8 cellular contexts compared by ENCODE assay signal in the genomic region with DNA sequence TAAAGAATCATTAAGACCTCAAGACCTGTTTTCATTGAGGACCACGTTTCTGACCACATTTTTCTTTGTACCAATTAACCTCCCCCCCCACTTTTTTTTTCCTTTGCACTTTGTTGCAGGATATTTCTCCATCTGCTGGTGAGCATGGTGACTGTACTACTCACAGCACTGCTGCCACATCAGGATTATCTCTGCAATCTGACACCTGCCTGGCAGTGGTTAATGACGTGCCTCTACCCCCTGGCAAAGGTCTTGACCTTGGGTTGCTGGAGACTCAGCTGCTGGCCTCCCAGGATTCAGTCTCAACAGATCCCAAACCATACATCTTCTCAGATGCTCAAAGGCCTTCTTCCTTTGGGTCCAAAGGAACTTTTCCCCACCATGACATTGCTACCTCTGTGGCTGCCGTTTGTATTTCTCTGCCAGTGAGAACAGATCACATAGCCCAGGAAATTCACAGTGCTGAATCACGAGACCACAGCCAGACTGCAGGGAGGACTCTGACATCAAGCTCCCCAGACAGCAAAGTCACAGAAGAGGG. TPM values are rescaled to one million over a fixed set of nuclear protein-coding genes. Genes with fewer than 3 reads are reported as not detected.
DNase-seq lines count a peak whose midpoint lies in the region; ATAC-seq and TF ChIP-seq lines count a peak whose summit lies in the region.

No MANE protein-coding gene starts in this region.

- no peak overlapping the region for H2BK12ac ChIP-seq in mesenchymal stem cell (ENCODE audit: low read length in 2 of 2)

- H3K36me3 ChIP-seq in HEK293 (ENCODE audit: control insufficient read depth in 2 of 2, insufficient read depth in 1 of 2, low read length in 2 of 2) (no peaks in the 10 kb centered on the region), Peyer's patch (no peaks in the 10 kb centered on the region), mesenchymal stem cell (ENCODE audit: control insufficient read depth in 1 of 2, insufficient read depth in 2 of 2, low read depth in 1 of 2, low read length in 2 of 2) (no peaks in the 10 kb centered on the region)

- no peaks in the 10 kb centered on the region for H3K4me1 ChIP-seq in HEK293 (ENCODE audit: control insufficient read depth, insufficient read depth, low read length)
- no peaks in the 10 kb centered on the region for H3K4me1 ChIP-seq in Peyer's patch
- no peaks in the 10 kb centered on the region for H3K4me1 ChIP-seq in mesenchymal stem cell (ENCODE audit: control insufficient read depth, insufficient read depth, low read depth, low read length)

- DNase-seq in Peyer's patch (peak in 2 of 3 donors; percentile 31 to 75), mesenchymal stem cell (no peak)
- DNase-seq in stimulated activated CD4-positive, alpha-beta T cell treated with anti-CD3 and anti-CD28 coated beads, Interleukin-4, amount 100 ng/mL, for 1 hour = peak; percentile 5

- H3K9me3 ChIP-seq in HEK293 (ENCODE audit: control insufficient read depth, insufficient read depth, low read depth, low read length) = no peaks in the 10 kb centered on the region
- H3K9me3 ChIP-seq in Peyer's patch = no peaks in the 10 kb centered on the region
- H3K9me3 ChIP-seq in mesenchymal stem cell (ENCODE audit: control insufficient read depth, low read length) = peaks cover 18% of the 10 kb centered on the region

- peak overlapping the region; percentile 68 for H3K4me3 Mint-ChIP-seq in activated T-helper 17 cell treated with anti-CD3 and anti-CD28 coated beads, Interleukin-2, amount 50 U/mL, for 72 hours

- CTCF ChIA-PET in HEK293 (lab: Yijun Ruan, JAX) = interaction anchor here (0.6 to 1.2 kb wide), 6 partner anchors 9 to 242 kb away, joined by 3 to 4 read pairs (median 3); no protein-coding TSS in a partner anchor

- TF ChIP-seq CTCF in HEK293 (tag by site-specific recombination; IDR thresholded peaks at IDR 0.05) (no peak), Peyer's patch (IDR thresholded peaks at IDR 0.05) (no peak)

- WGBS in mesenchymal stem cell = 33% methylated on average over 4 of the region's 4 CpGs

- H2AK5ac ChIP-seq in mesenchymal stem cell (ENCODE audit: low read length, severe bottlenecking) = no peak overlapping the region

- H3K18ac ChIP-seq in mesenchymal stem cell (ENCODE audit: low read depth in 1 of 2, low read length in 2 of 2) = no peak overlapping the region

- no peak overlapping the region for H2BK15ac ChIP-seq in mesenchymal stem cell (ENCODE audit: low read depth, poor library complexity, severe bottlenecking)

- H3K23ac ChIP-seq in mesenchymal stem cell (ENCODE audit: low read length in 2 of 2) = no peak overlapping the region

- H3K27ac ChIP-seq in HEK293 (ENCODE audit: extremely low read depth, low read depth, low read length) = no peak overlapping the region
- H3K27ac ChIP-seq in Peyer's patch = peak overlapping the region in 3 of 4 donors; percentile 32 to 61 (median 53)
- H3K27ac ChIP-seq in mesenchymal stem cell (ENCODE audit: low read length, poor library complexity, severe bottlenecking) = no peak overlapping the region

- TF ChIP-seq POLR2A in Peyer's patch (IDR thresholded peaks at IDR 0.05) = no peak

- POLR2A ChIA-PET in HEK293 (lab: Yijun Ruan, JAX) = no interaction called here

- peak overlapping the region; percentile 92 for H3K27ac Mint-ChIP-seq in activated T-helper 17 cell treated with anti-CD3 and anti-CD28 coated beads, Interleukin-2, amount 50 U/mL, for 72 hours

- no peak overlapping the region for H3K4ac ChIP-seq in mesenchymal stem cell (ENCODE audit: low read depth in 1 of 2, low read length in 2 of 2)

- no peak overlapping the region for H3K4me3 ChIP-seq in HEK293 (ENCODE audit: low read depth, low read length)
- H3K4me3 ChIP-seq in Peyer's patch = no peak overlapping the region
- H3K4me3 ChIP-seq in mesenchymal stem cell (ENCODE audit: insufficient read depth in 1 of 2, low read depth in 1 of 2, low read length in 2 of 2) = no peak overlapping the region

- no peaks in the 10 kb centered on the region for H3K27me3 Mint-ChIP-seq in activated T-helper 17 cell treated with anti-CD3 and anti-CD28 coated beads, Interleukin-2, amount 50 U/mL, for 72 hours

- H3K79me1 ChIP-seq in mesenchymal stem cell (replicated peaks; ENCODE audit: low read length, poor library complexity, severe bottlenecking) = no peaks in the 10 kb centered on the region

- H3K9me3 Mint-ChIP-seq in activated T-helper 17 cell treated with anti-CD3 and anti-CD28 coated beads, Interleukin-2, amount 50 U/mL, for 72 hours = peaks cover 6% of the 10 kb centered on the region

- peaks cover 36% of the 10 kb centered on the region for H3K4me1 Mint-ChIP-seq in activated T-helper 17 cell treated with anti-CD3 and anti-CD28 coated beads, Interleukin-2, amount 50 U/mL, for 72 hours

- no peak overlapping the region for H4K91ac ChIP-seq in mesenchymal stem cell (ENCODE audit: low read length)

- H3K36me3 Mint-ChIP-seq in activated T-helper 17 cell treated with anti-CD3 and anti-CD28 coated beads, Interleukin-2, amount 50 U/mL, for 72 hours (ENCODE audit: low read depth) = peaks cover 24% of the 10 kb centered on the region

- H3K14ac ChIP-seq in mesenchymal stem cell (ENCODE audit: low read length in 2 of 2) = no peak overlapping the region

- H3K4me2 ChIP-seq in mesenchymal stem cell (ENCODE audit: low read length, poor library complexity, severe bottlenecking) = no peak overlapping the region

- no peak overlapping the region for H3K9ac ChIP-seq in mesenchymal stem cell (ENCODE audit: low read length)

- H3K27me3 ChIP-seq in Peyer's patch (no peaks in the 10 kb centered on the region), mesenchymal stem cell (ENCODE audit: control insufficient read depth in 1 of 2, insufficient read depth in 1 of 2, low read length in 2 of 2) (peaks cover 0 to 52% of the 10 kb centered on the region in 2 experiments)

- no peak overlapping the region for H2BK5ac ChIP-seq in mesenchymal stem cell (ENCODE audit: low read depth, low read length, poor library complexity, severe bottlenecking)

- ATAC-seq in activated T-helper 17 cell treated with anti-CD3 and anti-CD28 coated beads, Interleukin-2, amount 50 U/mL, for 72 hours (replicated peaks) = peak; percentile 78
- no peak for ATAC-seq in HG03457 (IDR thresholded peaks at IDR 0.05; ENCODE audit: unreplicated experiment)
- no peak for ATAC-seq in HG03342 (IDR thresholded peaks at IDR 0.05; ENCODE audit: unreplicated experiment)
- ATAC-seq in GM19463 (IDR thresholded peaks at IDR 0.05; ENCODE audit: unreplicated experiment) = no peak

- no peak overlapping the region for H2BK120ac ChIP-seq in mesenchymal stem cell (ENCODE audit: low read depth, low read length)

- H2AFZ ChIP-seq in mesenchymal stem cell (ENCODE audit: low read depth, low read length) = no peak overlapping the region

- no peak overlapping the region for H4K8ac ChIP-seq in mesenchymal stem cell (ENCODE audit: low read length)

TF ChIP-seq in HEK293, 187 proteins besides CTCF, POLR2A, EP300 and RAD21:
- peak; percentile 88 for TF ChIP-seq GLIS1 (tag by site-specific recombination; IDR thresholded peaks at IDR 0.05)
- TF ChIP-seq ZNF664 (tag by site-specific recombination; IDR thresholded peaks at IDR 0.05) = no peak
- TF ChIP-seq, protein P1, sequence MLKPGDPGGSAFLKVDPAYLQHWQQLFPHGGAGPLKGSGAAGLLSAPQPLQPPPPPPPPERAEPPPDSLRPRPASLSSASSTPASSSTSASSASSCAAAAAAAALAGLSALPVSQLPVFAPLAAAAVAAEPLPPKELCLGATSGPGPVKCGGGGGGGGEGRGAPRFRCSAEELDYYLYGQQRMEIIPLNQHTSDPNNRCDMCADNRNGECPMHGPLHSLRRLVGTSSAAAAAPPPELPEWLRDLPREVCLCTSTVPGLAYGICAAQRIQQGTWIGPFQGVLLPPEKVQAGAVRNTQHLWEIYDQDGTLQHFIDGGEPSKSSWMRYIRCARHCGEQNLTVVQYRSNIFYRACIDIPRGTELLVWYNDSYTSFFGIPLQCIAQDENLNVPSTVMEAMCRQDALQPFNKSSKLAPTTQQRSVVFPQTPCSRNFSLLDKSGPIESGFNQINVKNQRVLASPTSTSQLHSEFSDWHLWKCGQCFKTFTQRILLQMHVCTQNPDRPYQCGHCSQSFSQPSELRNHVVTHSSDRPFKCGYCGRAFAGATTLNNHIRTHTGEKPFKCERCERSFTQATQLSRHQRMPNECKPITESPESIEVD (tag by site-specific recombination; IDR thresholded peaks at IDR 0.05) = no peak
- 0 out of 2 replicates have a peak, but pooled peaks have one; percentile 17 for TF ChIP-seq GLIS2 (tag by site-specific recombination; IDR thresholded peaks at IDR 0.05)

RNA-seq across cellular contexts. Expression of a gene that starts 46.6 kb away (rescaled TPM):
- total RNA-seq in Peyer's patch = 100 to 1,000 TPM in 1 of 4 donors, 10 to 100 TPM in 2, 1 to 10 TPM in 1; 6.6 to 112 (median 63.9) TPM
- total RNA-seq in activated T-helper 17 cell treated with anti-CD3 and anti-CD28 coated beads, Interleukin-2, amount 50 U/mL, for 72 hours = under 1 TPM in 1 of 2 donors, not detected in 1; 0.45 TPM
- not detected for polyA plus RNA-seq in mesenchymal stem cell (2013, experiment 1 of 2)
- not detected for polyA plus RNA-seq in mesenchymal stem cell (2013, experiment 2 of 2)

Comparison
In these comparisons a context has a peak if more than half of its experiments do, and no peak if none do; other contexts are left out.
1. H3K27ac ChIP-seq: peak in Peyer's patch (3 of 4); none in HEK293 (single experiment) and mesenchymal stem cell (single experiment).
2. RNA of a gene that starts 46.6 kb away (total RNA-seq): 6.6 to 112 TPM in Peyer's patch; 0.45 TPM in activated T-helper 17 cell treated with anti-CD3 and anti-CD28 coated beads, Interleukin-2, amount 50 U/mL, for 72 hours; every median in the first group is over 4 times any median in the second.